In genomic region chr17:41962768-41963434, GRCh38 we compare ENCODE assay signal across 8 cellular contexts. TPM values are rescaled to one million over a fixed set of nuclear protein-coding genes. Genes with fewer than 3 reads are reported as not detected.
DNase-seq lines count a peak whose midpoint lies in the region; ATAC-seq and TF ChIP-seq lines count a peak whose summit lies in the region.

No MANE protein-coding gene starts in this region.

- peak; percentile 32 for TF ChIP-seq CTCF in activated B cell treated with CpG ODN at 0.5 μM for 24 hours (IDR thresholded peaks at IDR 0.05)

- H3K27ac ChIP-seq in caudate nucleus (ENCODE audit: low read depth, low read length) = peak overlapping the region; percentile 58

- peak; percentile 32 for ATAC-seq in activated B cell treated with CpG ODN at 0.5 μM for 24 hours (ENCODE audit: low read depth)
- ATAC-seq in left colon = peak; percentile 12
- ATAC-seq in GM18907 (IDR thresholded peaks at IDR 0.05; ENCODE audit: unreplicated experiment) = no peak

- H3K27ac Mint-ChIP-seq in activated B cell treated with CpG ODN at 0.5 μM for 24 hours = no peak overlapping the region

- CTCF ChIA-PET in activated B cell treated with CpG ODN at 0.5 μM for 24 hours (lab: Charles Lee) = interaction anchor here (0.6 to 9.2 kb wide), 14 partner anchors 10 to 444 kb away, joined by 3 to 110 read pairs (median 4); partner anchors contain the start of genes DHX58, KAT2A, KCNH4 and NKIRAS2

- peak; percentile 67 for DNase-seq in DMS53 (lab: John Stamatoyannopoulos, UW)
- no peak for DNase-seq in DMS53 treated with DMSO at 0.1 percent for 48 hours (lab: John Stamatoyannopoulos, UW; ENCODE audit: unreplicated experiment)
- peak; percentile 79 for DNase-seq in NCI-H2227 (lab: John Stamatoyannopoulos, UW; ENCODE audit: unreplicated experiment)
- peak; percentile 66 for DNase-seq in activated B cell treated with CpG ODN at 0.5 μM for 24 hours
- DNase-seq in caudate nucleus (lab: John Stamatoyannopoulos, UW) = peak in 57 of 61 donors; percentile 22 to 88 (median 67)
- DNase-seq in left colon = peak; percentile 58 to 82
- peak; percentile 71 for DNase-seq in stimulated activated CD4-positive, alpha-beta T cell treated with anti-CD3 and anti-CD28 coated beads, Interleukin-4, amount 100 ng/mL, for 1 hour

- peaks cover 19% of the 10 kb centered on the region for H3K4me1 Mint-ChIP-seq in activated B cell treated with CpG ODN at 0.5 μM for 24 hours

- H3K9me3 Mint-ChIP-seq in activated B cell treated with CpG ODN at 0.5 μM for 24 hours = no peaks in the 10 kb centered on the region

- POLR2A ChIA-PET in activated B cell treated with CpG ODN at 0.5 μM for 24 hours (lab: Charles Lee) = interaction anchor here (0.6 to 1.5 kb wide), 6 partner anchors 54 to 158 kb away, joined by 3 to 11 read pairs (median 4); partner anchors contain the start of genes DNAJC7 and KAT2A

- no peaks in the 10 kb centered on the region for H3K36me3 Mint-ChIP-seq in activated B cell treated with CpG ODN at 0.5 μM for 24 hours (ENCODE audit: low read depth)

- no peaks in the 10 kb centered on the region for H3K27me3 Mint-ChIP-seq in activated B cell treated with CpG ODN at 0.5 μM for 24 hours

- no peak overlapping the region for H3K4me3 Mint-ChIP-seq in activated B cell treated with CpG ODN at 0.5 μM for 24 hours

- intact Hi-C loops in activated B cell treated with CpG ODN at 0.5 μM for 24 hours (cut with micrococcal nuclease) (loop anchor here (1.0 to 2.0 kb wide), 6 partner anchors 87 to 444 kb away; partner anchors contain the start of gene C17orf113), left colon (cut with DNase I, micrococcal nuclease) (loop anchor here in 1 of 2 donors (10.0 kb wide), 1 partner anchor 152 kb away; the partner anchor contains the start of gene DHX58)

RNA-seq across cellular contexts. Expression of gene CNP, which starts 3.7 kb away (rescaled TPM):
- total RNA-seq in activated B cell treated with CpG ODN at 0.5 μM for 24 hours (47.2 and 48.0 TPM in 2 replicates), left colon (10 to 100 TPM; 45.6 to 53.6 TPM)

RNA-seq across cellular contexts. Expression of gene ODAD4, which starts 32.5 kb away (rescaled TPM):
- total RNA-seq in activated B cell treated with CpG ODN at 0.5 μM for 24 hours = 0.56 and 1.1 TPM in 2 replicates
- under 1 TPM; 0.12 to 0.20 TPM for total RNA-seq in left colon

RNA-seq across cellular contexts. Expression of gene ACLY, which starts 44.1 kb away (rescaled TPM):
- total RNA-seq in activated B cell treated with CpG ODN at 0.5 μM for 24 hours (133 and 143 TPM in 2 replicates), left colon (100 to 1,000 TPM in 1 of 2 donors, 10 to 100 TPM in 1; 88.2 to 125 TPM)

RNA-seq across cellular contexts. Expression of gene DNAJC7, which starts 54.3 kb away (rescaled TPM):
- 130 and 152 TPM in 2 replicates for total RNA-seq in activated B cell treated with CpG ODN at 0.5 μM for 24 hours
- total RNA-seq in left colon = 10 to 100 TPM; 76.5 to 84.6 TPM

RNA-seq across cellular contexts. Expression of gene NKIRAS2, which starts 57.0 kb away (rescaled TPM):
- total RNA-seq in activated B cell treated with CpG ODN at 0.5 μM for 24 hours = 23.9 and 25.8 TPM in 2 replicates
- total RNA-seq in left colon = 10 to 100 TPM; 29.4 to 31.9 TPM
